ENCODE assay signal across 13 cellular contexts in the genomic region with DNA sequence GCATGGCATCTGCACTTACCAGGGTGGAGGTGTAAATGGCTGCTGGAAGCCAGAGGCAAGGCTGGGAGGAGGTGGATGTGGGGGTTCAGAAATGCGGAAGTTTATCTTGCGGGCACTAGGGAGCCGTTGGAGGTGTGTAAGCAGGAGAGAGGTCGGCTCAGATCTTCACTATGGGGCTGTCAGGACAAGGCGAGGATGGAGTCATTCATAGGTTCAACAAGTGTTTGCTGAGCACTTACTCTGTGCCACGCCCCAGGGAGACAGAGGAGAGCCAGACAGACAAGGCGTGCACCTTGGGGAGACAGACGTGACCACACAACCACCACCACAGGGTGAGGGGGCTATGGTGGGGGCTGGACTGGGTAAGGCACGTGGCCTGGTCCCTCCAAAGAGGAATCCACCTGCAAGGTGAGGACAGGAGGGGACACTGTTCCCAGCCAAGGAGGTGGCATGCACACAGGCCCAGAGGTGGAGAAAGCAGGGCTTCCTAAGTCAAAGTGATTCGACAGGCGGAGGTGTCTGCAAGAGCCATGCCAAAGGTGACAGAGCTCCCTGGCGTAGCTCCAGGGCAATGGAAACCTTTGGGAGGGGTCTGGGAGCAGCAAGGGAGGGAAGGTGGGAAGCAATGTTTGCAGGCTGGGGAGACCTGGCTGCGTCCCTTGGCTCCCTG. TPM values are rescaled to one million over a fixed set of nuclear protein-coding genes. Genes with fewer than 3 reads are reported as not detected.
DNase-seq lines count a peak whose midpoint lies in the region; ATAC-seq, FAIRE-seq and TF ChIP-seq lines count a peak whose summit lies in the region.
"Had no signal": no experiment of that assay in that cellular context is flagged by ENCODE, and none has a peak within 500 bp of the region (broad histone marks: within the 10 kb centered on the region; RNA-seq: fewer than 3 reads in every experiment).

No MANE protein-coding gene starts in this region.

- no peaks in the 10 kb centered on the region for H3K79me2 ChIP-seq in GM12878 (ENCODE audit: control insufficient read depth, insufficient read depth, low read length)
- peaks cover 3% of the 10 kb centered on the region for H3K79me2 ChIP-seq in neural cell (replicated peaks; ENCODE audit: insufficient read depth, low read length)

- no peak for FAIRE-seq in GM12878 (lab: Jason Lieb, UNC)
- FAIRE-seq: A204.1, TTC549 had no signal

- POLR2A ChIA-PET in GM12878 (lab: Charles Lee): interaction anchor here (0.7 to 1.1 kb wide), 2 partner anchors 20 to 123 kb away, joined by 3 read pairs; no protein-coding TSS in a partner anchor
- POLR2A ChIA-PET in A673 (lab: Charles Lee; ENCODE audit: low non-redundant PET): no interaction called here

- CTCF ChIA-PET in GM12878 (lab: Yijun Ruan, JAX) (interaction anchor here (0.6 to 1.5 kb wide), 2 partner anchors 23 to 128 kb away, joined by 4 to 5 read pairs; no protein-coding TSS in a partner anchor), A673 (lab: Charles Lee) (no interaction called here)

- H3K9me2 ChIP-seq in neural cell (ENCODE audit: insufficient read depth, low read length): no peaks in the 10 kb centered on the region

- DNase-seq in SKM-1 (lab: John Stamatoyannopoulos, UW; ENCODE audit: unreplicated experiment) (peak; percentile 89), SKM-1 treated with dmso at 0.1 percent for 144 hours (lab: John Stamatoyannopoulos, UW; ENCODE audit: unreplicated experiment) (no peak), GM12878 (ENCODE audit: low read depth, low spot score) (no peak), A673 (ENCODE audit: low spot score) (no peak), thyroid gland (no peak), NCI-H187 treated with DMSO at 0.1 percent for 48 hours (lab: John Stamatoyannopoulos, UW) (no peak)
- DNase-seq: MG63, NCI-H345, right cardiac atrium had no signal

- H3K4me3 Mint-ChIP-seq in IgD-negative memory B cell: peak overlapping the region; percentile 13 to 91 (median 86)

- H3K27ac Mint-ChIP-seq in IgD-negative memory B cell: peak overlapping the region in 2 of 3 donors; percentile 26 to 88

- 45% methylated on average over 13 of the region's 13 CpGs for WGBS in GM12878 (ENCODE audit: insufficient coverage, insufficient replicate concordance, low lambda C conversion rate, missing lambda C conversion rate)
- WGBS in thyroid gland, 2 donors: 75 to 83% methylated on average over 13 of the region's 13 CpGs

- no peaks in the 10 kb centered on the region for H3K9me3 Mint-ChIP-seq in IgD-negative memory B cell

- peaks cover 23 to 27% (median 24%) of the 10 kb centered on the region in 3 donors for H3K4me1 Mint-ChIP-seq in IgD-negative memory B cell

- ATAC-seq in GM12878: no peak
- ATAC-seq: right cardiac atrium had no signal

- H3K27ac ChIP-seq in GM12878 (ENCODE audit: control insufficient read depth, insufficient read depth) (peak overlapping the region; percentile 20; the same call in 1 of the 2 replicates), neural cell (ENCODE audit: low read length) (peak overlapping the region; percentile 76), A673 (ENCODE audit: low read depth, low read length, poor library complexity, severe bottlenecking) (no peak overlapping the region), thyroid gland (no peak overlapping the region)

- intact Hi-C loops in GM12878 (cut with micrococcal nuclease; ENCODE audit: unreplicated experiment) (no loop called here), A673 (cut with micrococcal nuclease; ENCODE audit: unreplicated experiment) (no loop called here), thyroid gland (cut with DNase I) (no loop called here)

- H3K9me3 ChIP-seq in GM12878 (replicated peaks; ENCODE audit: control insufficient read depth, insufficient read depth, low read length): no peaks in the 10 kb centered on the region
- no peaks in the 10 kb centered on the region for H3K9me3 ChIP-seq in neural cell (ENCODE audit: low read length)
- H3K9me3 ChIP-seq in A673 (ENCODE audit: low read depth, low read length, poor library complexity, severe bottlenecking): no peaks in the 10 kb centered on the region
- H3K9me3 ChIP-seq in thyroid gland: no peaks in the 10 kb centered on the region
- H3K9me3 ChIP-seq: MG63 had no signal

- TF ChIP-seq CTCF in GM12878 (IDR thresholded peaks at IDR 0.05 in 2 of 3, conservative IDR thresholded peaks at IDR 0.05 in 1 of 3; ENCODE audit: control insufficient read depth in 2 of 3, extremely low read depth in 1 of 3, insufficient read depth in 1 of 3, low read depth in 3 of 3, low read length in 3 of 3) (no peak), neural cell (IDR thresholded peaks at IDR 0.05; ENCODE audit: poor library complexity, severe bottlenecking) (no peak), A673 (conservative IDR thresholded peaks at IDR 0.05; ENCODE audit: low read depth, low read length) (no peak), thyroid gland (IDR thresholded peaks at IDR 0.05) (no peak)

- SMC1A ChIA-PET in GM12878 (lab: Charles Lee; ENCODE audit: uncharacterized antibody, unreplicated experiment): interaction anchor here (0.6 to 0.8 kb wide), 2 partner anchors 17 to 23 kb away, joined by 3 read pairs; no protein-coding TSS in a partner anchor

- H3K36me3 ChIP-seq in GM12878 (ENCODE audit: control insufficient read depth in 2 of 2, insufficient read depth in 2 of 2, low read length in 1 of 2) (no peaks in the 10 kb centered on the region), neural cell (ENCODE audit: insufficient read depth, low read length) (no peaks in the 10 kb centered on the region), A673 (ENCODE audit: insufficient read depth, low read length, poor library complexity, severe bottlenecking) (no peaks in the 10 kb centered on the region), thyroid gland (no peaks in the 10 kb centered on the region)
- H3K36me3 ChIP-seq: MG63 had no signal

- RAD21 ChIA-PET in GM12878 (lab: Charles Lee; ENCODE audit: unreplicated experiment): no interaction called here

- H2AFZ ChIP-seq in GM12878 (ENCODE audit: control insufficient read depth, low read depth, low read length) (peak overlapping the region; percentile 68), neural cell (ENCODE audit: low read depth, low read length) (no peak overlapping the region)

- H3K4me2 ChIP-seq in GM12878 (ENCODE audit: control insufficient read depth, insufficient read depth): peak overlapping the region; percentile 92; the same call in 1 of the 2 replicates
- H3K4me2 ChIP-seq in neural cell (ENCODE audit: low read length): no peak overlapping the region

- H4K20me1 ChIP-seq in GM12878 (ENCODE audit: control insufficient read depth, insufficient read depth) (no peaks in the 10 kb centered on the region), neural cell (ENCODE audit: insufficient read depth) (no peaks in the 10 kb centered on the region)

- in situ Hi-C loops in GM12878 (cut with MboI): no loop called here

- H3K27me3 Mint-ChIP-seq in IgD-negative memory B cell: peaks cover 18% of the 10 kb centered on the region

- TF ChIP-seq RAD21 in GM12878 (IDR thresholded peaks at IDR 0.05; ENCODE audit: insufficient read depth, low read depth, low read length) (no peak), neural cell (conservative IDR thresholded peaks at IDR 0.05) (no peak)

- TF ChIP-seq POLR2A in GM12878 (IDR thresholded peaks at IDR 0.05; ENCODE audit: low read depth, low read length) (no peak), thyroid gland (IDR thresholded peaks at IDR 0.05) (no peak)

- TF ChIP-seq EP300 in GM12878 (IDR thresholded peaks at IDR 0.05; ENCODE audit: borderline replicate concordance in 1 of 2, control insufficient read depth in 1 of 2, low read depth in 2 of 2, low read length in 2 of 2) (no peak), neural cell (conservative IDR thresholded peaks at IDR 0.05; ENCODE audit: poor library complexity, severe bottlenecking) (no peak)

- H3K36me3 Mint-ChIP-seq in IgD-negative memory B cell: no peaks in the 10 kb centered on the region

- BruUV-seq in GM12878 (replicated peaks; lab: Mats Ljungman, UMichigan) (no TSS peak), A673 (replicated peaks; lab: Mats Ljungman, UMichigan) (no TSS peak)

- H3K4me3 ChIP-seq in GM12878: no peak overlapping the region
- no peak overlapping the region for H3K4me3 ChIP-seq in neural cell (ENCODE audit: low read length)
- H3K4me3 ChIP-seq in A673 (ENCODE audit: low read depth, low read length, poor library complexity, severe bottlenecking): no peak overlapping the region
- H3K4me3 ChIP-seq in thyroid gland (replicated peaks in 1 of 3): no peak overlapping the region
- H3K4me3 ChIP-seq: MG63 had no signal

- peaks cover 22% of the 10 kb centered on the region for H3K4me1 ChIP-seq in GM12878 (ENCODE audit: control insufficient read depth, insufficient read depth, low read length)
- H3K4me1 ChIP-seq in A673 (ENCODE audit: insufficient read depth, low read length, poor library complexity, severe bottlenecking): peaks cover 39% of the 10 kb centered on the region
- H3K4me1 ChIP-seq in thyroid gland: peaks cover 8 to 37% of the 10 kb centered on the region in 2 donors

- H3K27me3 ChIP-seq in GM12878 (replicated peaks in 1 of 2; ENCODE audit: control insufficient read depth in 2 of 2, insufficient read depth in 2 of 2, low read length in 1 of 2): no peaks in the 10 kb centered on the region
- no peaks in the 10 kb centered on the region for H3K27me3 ChIP-seq in neural cell (ENCODE audit: insufficient read depth, low read depth, low read length)
- no peaks in the 10 kb centered on the region for H3K27me3 ChIP-seq in A673 (replicated peaks; ENCODE audit: insufficient read depth, low read depth, low read length, poor library complexity)
- no peaks in the 10 kb centered on the region for H3K27me3 ChIP-seq in thyroid gland
- H3K27me3 ChIP-seq: MG63 had no signal

- no peaks in the 10 kb centered on the region for H3F3A ChIP-seq in neural cell (ENCODE audit: insufficient read depth, low read length, poor library complexity, severe bottlenecking)

- no peak overlapping the region; the same call in 1 of the 2 replicates for H3K9ac ChIP-seq in GM12878 (ENCODE audit: control insufficient read depth, insufficient read depth, low read length)
- H3K9ac ChIP-seq in neural cell (ENCODE audit: low read length): peak overlapping the region; percentile 67

RNA-seq across cellular contexts. Expression of a gene that starts 30.8 kb away (rescaled TPM):
- polyA plus RNA-seq in IgD-negative memory B cell (1.4 TPM), GM12878 (2011; rRNA removed) (16.7 and 23.9 TPM in 2 replicates), GM12878 (2014; fragmentation: Illumina TruSeq; extraction: Trizol) (21.0 and 23.4 TPM in 2 replicates), GM12878 (2014; fragmentation: Nextera tagmentation; extraction: Ambion mirVana) (under 1 TPM; 0.69 to 0.89 TPM), GM12878 (2014; rRNA removed) (19.3 and 21.8 TPM in 2 replicates), GM12878 (2016; fragmentation: Nextera tagmentation; extraction: Ambion mirVana) (under 1 TPM; 0.64 to 0.80 TPM), neural cell (21.9 and 27.5 TPM in 2 replicates)
- total RNA-seq in GM12878 (2013; cell fraction: nucleolus; rRNA removed): 92.0 and 98.0 TPM in 2 replicates
- total RNA-seq in GM12878 (2014; rRNA removed) (28.4 TPM in 2 replicates), GM12878 (2014; rRNA removed; fragmentation: Illumina TruSeq; extraction: Trizol) (26.4 and 26.9 TPM in 2 replicates), GM12878 (2021) (52.9 and 56.9 TPM in 2 replicates), A673 (2021) (69.3 and 77.8 TPM in 2 replicates), thyroid gland (10 to 100 TPM; 47.6 to 82.4 (median 68.7) TPM)
- 8.2 TPM for polyA plus RNA-seq in GM12878 (2011; ENCODE audit: low read depth)
- 24.2 and 25.6 TPM in 2 replicates for polyA plus RNA-seq in GM12878 (2011; cell fraction: cytosol; rRNA removed)
- 21.6 and 21.7 TPM in 2 replicates for polyA plus RNA-seq in GM12878 (2011; cell fraction: nucleus; rRNA removed)
- 14.0 and 15.1 TPM in 2 replicates for polyA plus RNA-seq in GM12878 (2012)
- polyA minus RNA-seq in GM12878 (2011; rRNA and poly(A)+ RNA removed): 60.0 and 66.1 TPM in 2 replicates
- 26.2 and 29.5 TPM in 2 replicates for polyA minus RNA-seq in GM12878 (2011; cell fraction: cytosol; rRNA and poly(A)+ RNA removed)
- 24.1 and 33.6 TPM in 2 replicates for polyA minus RNA-seq in GM12878 (2011; cell fraction: nucleus; rRNA and poly(A)+ RNA removed)
- polyA minus RNA-seq in neural cell: 134 and 148 TPM in 2 replicates

Comparison
In these comparisons a context has a peak if more than half of its experiments do, and no peak if none do; other contexts are left out.
1. H3K27ac ChIP-seq: peak in GM12878 (single experiment) and neural cell (single experiment); none in A673 (single experiment) and thyroid gland (0 of 3).